14 cellular contexts compared by ENCODE assay signal in the genomic region with DNA sequence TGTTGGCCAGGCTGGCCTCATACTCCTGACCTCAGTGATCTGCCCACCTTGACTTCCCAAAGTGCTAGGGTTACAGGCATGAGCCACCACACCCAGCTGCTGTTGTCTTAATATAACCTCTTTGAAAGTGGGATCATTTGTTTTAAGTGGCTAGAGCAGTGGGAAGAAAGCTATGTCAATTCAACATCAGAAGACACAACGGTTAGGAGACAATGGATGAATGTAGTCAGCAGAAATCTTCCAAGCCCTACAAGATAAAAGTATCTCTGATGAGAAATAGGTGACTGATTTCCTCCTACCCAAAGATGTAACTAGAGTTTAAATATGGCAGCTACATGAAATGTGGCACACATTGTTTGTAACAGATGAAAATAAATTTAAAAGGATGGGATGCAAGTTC. TPM values are rescaled to one million over a fixed set of nuclear protein-coding genes. Genes with fewer than 3 reads are reported as not detected.
DNase-seq lines count a peak whose midpoint lies in the region; ATAC-seq and TF ChIP-seq lines count a peak whose summit lies in the region.
"Had no signal": no experiment of that assay in that cellular context is flagged by ENCODE, and none has a peak within 500 bp of the region (broad histone marks: within the 10 kb centered on the region; RNA-seq: fewer than 3 reads in every experiment).

No MANE protein-coding gene starts in this region.

- no peak overlapping the region for H3K4me3 Mint-ChIP-seq in activated CD8-positive, alpha-beta T cell treated with anti-CD3 and anti-CD28 coated beads, Interleukin-2, amount 10 ng/mL, durations not matched to agents 7 days and 5 days
- no peak overlapping the region for H3K4me3 Mint-ChIP-seq in activated CD8-positive, alpha-beta T cell treated with anti-CD3 and anti-CD28 coated beads for 36 hours
- peak overlapping the region; percentile 37 for H3K4me3 Mint-ChIP-seq in natural killer cell treated with Interleukin-12 subunit alpha and Interleukin-12 subunit beta and Interleukin-15 and Interleukin-18, amount 100 ng/mL, for 72 hours
- H3K4me3 Mint-ChIP-seq in T-cell: no peak overlapping the region
- H3K4me3 Mint-ChIP-seq: CD4-positive, CD25-positive, alpha-beta regulatory T cell; GM23338 had no signal

- intact Hi-C loops in activated CD8-positive, alpha-beta T cell treated with anti-CD3 and anti-CD28 coated beads for 36 hours (cut with micrococcal nuclease): no loop called here
- intact Hi-C loops in cardiac septum (cut with DNase I): no loop called here

- H3K9me2 ChIP-seq in MM.1S (replicated peaks; ENCODE audit: insufficient read depth, low read length): no peaks in the 10 kb centered on the region

- H3K27me3 ChIP-seq in MM.1S (replicated peaks; ENCODE audit: insufficient read depth, low read length): no peaks in the 10 kb centered on the region
- no peaks in the 10 kb centered on the region for H3K27me3 ChIP-seq in foreskin keratinocyte
- H3K27me3 ChIP-seq: BLaER1 treated with 17β-estradiol and CSF1 and Interleukin-3, amounts not matched to agents 10 nM and 100 nM had no signal

- H2AFZ ChIP-seq in MM.1S (ENCODE audit: low read length): no peak overlapping the region
- H2AFZ ChIP-seq: GM23338 had no signal

- POLR2A ChIA-PET in activated CD8-positive, alpha-beta T cell treated with anti-CD3 and anti-CD28 coated beads, Interleukin-2, amount 10 ng/mL, durations not matched to agents 7 days and 5 days (lab: Charles Lee): interaction anchor here (2.9 kb wide), 1 partner anchor 20 kb away, joined by 17 read pairs; the partner anchor contains the start of gene TRIM25
- POLR2A ChIA-PET in activated CD8-positive, alpha-beta T cell treated with anti-CD3 and anti-CD28 coated beads for 36 hours (lab: Charles Lee): no interaction called here
- POLR2A ChIA-PET in T-cell (lab: Charles Lee): interaction anchor here in 1 of 2 donors (0.9 kb wide), 1 partner anchor 20 kb away, joined by 3 read pairs; the partner anchor contains the start of gene TRIM25

- no peak for ATAC-seq in activated CD8-positive, alpha-beta T cell treated with anti-CD3 and anti-CD28 coated beads, Interleukin-2, amount 10 ng/mL, durations not matched to agents 7 days and 5 days
- ATAC-seq in activated CD8-positive, alpha-beta T cell treated with anti-CD3 and anti-CD28 coated beads for 36 hours: no peak
- ATAC-seq in foreskin keratinocyte: no peak
- peak in 1 of 2 donors; percentile 32 for ATAC-seq in natural killer cell treated with Interleukin-12 subunit alpha and Interleukin-12 subunit beta and Interleukin-15 and Interleukin-18, amount 100 ng/mL, for 72 hours
- ATAC-seq in HG03139 (IDR thresholded peaks at IDR 0.05; ENCODE audit: unreplicated experiment): no peak
- no peak for ATAC-seq in T-cell (replicated peaks in 1 of 4)
- ATAC-seq: GM23338 had no signal

- DNase-seq in activated CD8-positive, alpha-beta T cell treated with anti-CD3 and anti-CD28 coated beads, Interleukin-2, amount 10 ng/mL, durations not matched to agents 7 days and 5 days: no peak
- DNase-seq in activated CD8-positive, alpha-beta T cell treated with anti-CD3 and anti-CD28 coated beads for 36 hours: no peak
- DNase-seq in MM.1S (no peak), foreskin keratinocyte (no peak), cardiac septum (ENCODE audit: low spot score) (no peak), T-cell (no peak)
- no peak for DNase-seq in natural killer cell treated with Interleukin-12 subunit alpha and Interleukin-12 subunit beta and Interleukin-15 and Interleukin-18, amount 100 ng/mL, for 72 hours (ENCODE audit: low spot score)
- DNase-seq: ACHN; CD4-positive, CD25-positive, alpha-beta regulatory T cell; DMS 273 treated with DMSO at 0.1 percent for 48 hours; H7 had no signal

- H3K4me1 Mint-ChIP-seq in activated CD8-positive, alpha-beta T cell treated with anti-CD3 and anti-CD28 coated beads, Interleukin-2, amount 10 ng/mL, durations not matched to agents 7 days and 5 days (ENCODE audit: low read depth): peaks cover 35% of the 10 kb centered on the region
- peaks cover 14% of the 10 kb centered on the region for H3K4me1 Mint-ChIP-seq in activated CD8-positive, alpha-beta T cell treated with anti-CD3 and anti-CD28 coated beads for 36 hours (ENCODE audit: low read depth)
- H3K4me1 Mint-ChIP-seq in natural killer cell treated with Interleukin-12 subunit alpha and Interleukin-12 subunit beta and Interleukin-15 and Interleukin-18, amount 100 ng/mL, for 72 hours (ENCODE audit: low read depth in 2 of 2): peaks cover 18 to 23% of the 10 kb centered on the region in 2 donors
- H3K4me1 Mint-ChIP-seq in T-cell: peaks cover 0 to 3% (median 2%) of the 10 kb centered on the region in 3 donors
- H3K4me1 Mint-ChIP-seq: GM23338 had no signal

- H3F3A ChIP-seq in MM.1S (ENCODE audit: insufficient read depth, low read length): peaks cover 28% of the 10 kb centered on the region

- TF ChIP-seq CTCF in activated CD8-positive, alpha-beta T cell treated with anti-CD3 and anti-CD28 coated beads for 36 hours (IDR thresholded peaks at IDR 0.05): no peak
- TF ChIP-seq CTCF in MM.1S (IDR thresholded peaks at IDR 0.05; ENCODE audit: low read length): no peak
- TF ChIP-seq CTCF in foreskin keratinocyte (conservative IDR thresholded peaks at IDR 0.05): no peak

- H3K79me2 ChIP-seq in MM.1S (ENCODE audit: low read length): peaks cover 12% of the 10 kb centered on the region; the same call in 1 of the 2 replicates

- H3K36me3 ChIP-seq in MM.1S (replicated peaks; ENCODE audit: insufficient read depth, low read length): peaks cover 3% of the 10 kb centered on the region; the same call in 1 of the 2 replicates

- peaks cover 34% of the 10 kb centered on the region for H3K4me1 ChIP-seq in MM.1S (ENCODE audit: low read length)
- peaks cover 22% of the 10 kb centered on the region for H3K4me1 ChIP-seq in foreskin keratinocyte

- H3K27ac ChIP-seq in MM.1S (ENCODE audit: low read length) (peak overlapping the region; percentile 95), foreskin keratinocyte (peak overlapping the region; percentile 14)
- H3K27ac ChIP-seq: BLaER1 treated with 17β-estradiol and CSF1 and Interleukin-3, amounts not matched to agents 10 nM and 100 nM had no signal

- H3K36me3 Mint-ChIP-seq in activated CD8-positive, alpha-beta T cell treated with anti-CD3 and anti-CD28 coated beads, Interleukin-2, amount 10 ng/mL, durations not matched to agents 7 days and 5 days (ENCODE audit: low read depth): peaks cover 68% of the 10 kb centered on the region
- peaks cover 38% of the 10 kb centered on the region for H3K36me3 Mint-ChIP-seq in activated CD8-positive, alpha-beta T cell treated with anti-CD3 and anti-CD28 coated beads for 36 hours (ENCODE audit: low read depth)
- H3K36me3 Mint-ChIP-seq in natural killer cell treated with Interleukin-12 subunit alpha and Interleukin-12 subunit beta and Interleukin-15 and Interleukin-18, amount 100 ng/mL, for 72 hours: peaks cover 18% of the 10 kb centered on the region
- H3K36me3 Mint-ChIP-seq in T-cell: peaks cover 35% of the 10 kb centered on the region

- peaks cover 23% of the 10 kb centered on the region for H3K9me3 Mint-ChIP-seq in activated CD8-positive, alpha-beta T cell treated with anti-CD3 and anti-CD28 coated beads, Interleukin-2, amount 10 ng/mL, durations not matched to agents 7 days and 5 days (ENCODE audit: insufficient read depth)
- peaks cover 12% of the 10 kb centered on the region for H3K9me3 Mint-ChIP-seq in activated CD8-positive, alpha-beta T cell treated with anti-CD3 and anti-CD28 coated beads for 36 hours
- no peaks in the 10 kb centered on the region for H3K9me3 Mint-ChIP-seq in natural killer cell treated with Interleukin-12 subunit alpha and Interleukin-12 subunit beta and Interleukin-15 and Interleukin-18, amount 100 ng/mL, for 72 hours
- peaks cover 0 to 6% (median 6%) of the 10 kb centered on the region in 3 donors for H3K9me3 Mint-ChIP-seq in T-cell

- H3K9ac ChIP-seq in MM.1S (ENCODE audit: low read length): no peak overlapping the region
- H3K9ac ChIP-seq: BLaER1 treated with 17β-estradiol and CSF1 and Interleukin-3, amounts not matched to agents 10 nM and 100 nM had no signal

- H3K4me3 ChIP-seq in MM.1S (ENCODE audit: low read length): no peak overlapping the region
- H3K4me3 ChIP-seq: BLaER1 treated with 17β-estradiol and CSF1 and Interleukin-3, amounts not matched to agents 10 nM and 100 nM; GM23338 had no signal

- peak overlapping the region; percentile 47 for H3K4me2 ChIP-seq in MM.1S (ENCODE audit: low read depth, low read length)
- H3K4me2 ChIP-seq: BLaER1 treated with 17β-estradiol and CSF1 and Interleukin-3, amounts not matched to agents 10 nM and 100 nM; GM23338 had no signal

- CTCF ChIA-PET in activated CD8-positive, alpha-beta T cell treated with anti-CD3 and anti-CD28 coated beads, Interleukin-2, amount 10 ng/mL, durations not matched to agents 7 days and 5 days (lab: Charles Lee): interaction anchor here (0.6 to 1.2 kb wide), 3 partner anchors 10 to 114 kb away, joined by 3 read pairs; partner anchors contain the start of gene TRIM25
- CTCF ChIA-PET in activated CD8-positive, alpha-beta T cell treated with anti-CD3 and anti-CD28 coated beads for 36 hours (lab: Charles Lee): interaction anchor here (0.6 to 1.4 kb wide), 2 partner anchors 40 to 43 kb away, joined by 3 read pairs; no protein-coding TSS in a partner anchor
- CTCF ChIA-PET in T-cell (lab: Charles Lee): interaction anchor here in 1 of 2 donors (0.6 kb wide), 1 partner anchor 10 kb away, joined by 6 read pairs; no protein-coding TSS in a partner anchor

- no peaks in the 10 kb centered on the region for H3K9me3 ChIP-seq in MM.1S (replicated peaks; ENCODE audit: insufficient read depth, low read length)

- H4K20me1 ChIP-seq in MM.1S (ENCODE audit: insufficient read depth, low read length): no peaks in the 10 kb centered on the region
- H4K20me1 ChIP-seq: BLaER1 treated with 17β-estradiol and CSF1 and Interleukin-3, amounts not matched to agents 10 nM and 100 nM had no signal

- H3K27ac Mint-ChIP-seq in activated CD8-positive, alpha-beta T cell treated with anti-CD3 and anti-CD28 coated beads, Interleukin-2, amount 10 ng/mL, durations not matched to agents 7 days and 5 days: peak overlapping the region; percentile 57
- H3K27ac Mint-ChIP-seq in activated CD8-positive, alpha-beta T cell treated with anti-CD3 and anti-CD28 coated beads for 36 hours: no peak overlapping the region
- peak overlapping the region; percentile 73 to 86 for H3K27ac Mint-ChIP-seq in natural killer cell treated with Interleukin-12 subunit alpha and Interleukin-12 subunit beta and Interleukin-15 and Interleukin-18, amount 100 ng/mL, for 72 hours
- H3K27ac Mint-ChIP-seq in T-cell: no peak overlapping the region
- H3K27ac Mint-ChIP-seq: GM23338 had no signal

- no peaks in the 10 kb centered on the region for H3K27me3 Mint-ChIP-seq in activated CD8-positive, alpha-beta T cell treated with anti-CD3 and anti-CD28 coated beads, Interleukin-2, amount 10 ng/mL, durations not matched to agents 7 days and 5 days (ENCODE audit: low read depth)
- no peaks in the 10 kb centered on the region for H3K27me3 Mint-ChIP-seq in activated CD8-positive, alpha-beta T cell treated with anti-CD3 and anti-CD28 coated beads for 36 hours
- no peaks in the 10 kb centered on the region for H3K27me3 Mint-ChIP-seq in natural killer cell treated with Interleukin-12 subunit alpha and Interleukin-12 subunit beta and Interleukin-15 and Interleukin-18, amount 100 ng/mL, for 72 hours
- no peaks in the 10 kb centered on the region for H3K27me3 Mint-ChIP-seq in T-cell
- H3K27me3 Mint-ChIP-seq: CD4-positive, CD25-positive, alpha-beta regulatory T cell had no signal

RNA-seq across cellular contexts. Expression of gene TRIM25, which starts 20.0 kb away (rescaled TPM):
- 100 to 1,000 TPM; 131 to 142 TPM for total RNA-seq in activated CD8-positive, alpha-beta T cell treated with anti-CD3 and anti-CD28 coated beads, Interleukin-2, amount 10 ng/mL, durations not matched to agents 7 days and 5 days
- 10 to 100 TPM; 94.2 to 95.6 TPM for total RNA-seq in activated CD8-positive, alpha-beta T cell treated with anti-CD3 and anti-CD28 coated beads for 36 hours
- total RNA-seq in foreskin keratinocyte (66.1 and 72.4 TPM in 2 replicates), cardiac septum (15.2 TPM), T-cell (10 to 100 TPM; 41.4 to 59.7 (median 56.1) TPM)
- 29.5 TPM in 2 replicates for polyA plus RNA-seq in foreskin keratinocyte
- total RNA-seq in natural killer cell treated with Interleukin-12 subunit alpha and Interleukin-12 subunit beta and Interleukin-15 and Interleukin-18, amount 100 ng/mL, for 72 hours: 100 to 1,000 TPM in 1 of 2 donors, 10 to 100 TPM in 1; 45.9 to 104 TPM

RNA-seq across cellular contexts. Expression of gene COIL, which starts 27.0 kb away (rescaled TPM):
- total RNA-seq in activated CD8-positive, alpha-beta T cell treated with anti-CD3 and anti-CD28 coated beads, Interleukin-2, amount 10 ng/mL, durations not matched to agents 7 days and 5 days: 10 to 100 TPM; 17.6 to 17.8 TPM
- 10 to 100 TPM; 19.5 to 20.8 TPM for total RNA-seq in activated CD8-positive, alpha-beta T cell treated with anti-CD3 and anti-CD28 coated beads for 36 hours
- total RNA-seq in foreskin keratinocyte: 18.6 and 19.9 TPM in 2 replicates
- 10.2 and 11.6 TPM in 2 replicates for polyA plus RNA-seq in foreskin keratinocyte
- 10 to 100 TPM; 18.5 to 18.9 TPM for total RNA-seq in natural killer cell treated with Interleukin-12 subunit alpha and Interleukin-12 subunit beta and Interleukin-15 and Interleukin-18, amount 100 ng/mL, for 72 hours
- 7.0 TPM for total RNA-seq in cardiac septum
- 10 to 100 TPM; 14.7 to 19.2 (median 15.7) TPM for total RNA-seq in T-cell

RNA-seq across cellular contexts. Expression of gene SCPEP1, which starts 44.1 kb away (rescaled TPM):
- total RNA-seq in activated CD8-positive, alpha-beta T cell treated with anti-CD3 and anti-CD28 coated beads, Interleukin-2, amount 10 ng/mL, durations not matched to agents 7 days and 5 days: 10 to 100 TPM; 13.4 to 13.7 TPM
- total RNA-seq in activated CD8-positive, alpha-beta T cell treated with anti-CD3 and anti-CD28 coated beads for 36 hours: 10 to 100 TPM; 16.0 to 17.8 TPM
- total RNA-seq in foreskin keratinocyte: 29.3 and 31.6 TPM in 2 replicates
- 22.4 and 26.2 TPM in 2 replicates for polyA plus RNA-seq in foreskin keratinocyte
- total RNA-seq in natural killer cell treated with Interleukin-12 subunit alpha and Interleukin-12 subunit beta and Interleukin-15 and Interleukin-18, amount 100 ng/mL, for 72 hours: 10 to 100 TPM; 13.2 to 21.7 TPM
- 45.6 TPM for total RNA-seq in cardiac septum
- total RNA-seq in T-cell: 10 to 100 TPM; 18.4 to 24.2 (median 22.4) TPM

Comparison
In these comparisons a context has a peak if more than half of its experiments do, and no peak if none do; other contexts are left out.
1. H3K27ac Mint-ChIP-seq: peak in activated CD8-positive, alpha-beta T cell treated with anti-CD3 and anti-CD28 coated beads, Interleukin-2, amount 10 ng/mL, durations not matched to agents 7 days and 5 days (single experiment) and natural killer cell treated with Interleukin-12 subunit alpha and Interleukin-12 subunit beta and Interleukin-15 and Interleukin-18, amount 100 ng/mL, for 72 hours (2 of 2); none in activated CD8-positive, alpha-beta T cell treated with anti-CD3 and anti-CD28 coated beads for 36 hours (single experiment) and T-cell (0 of 2).